In genomic region chr2:132758995-132759394, GRCh38 we compare ENCODE assay signal across 1 cellular context.
TF ChIP-seq lines count a peak whose summit lies in the region.

No MANE protein-coding gene starts in this region.

TF ChIP-seq in A549, 52 proteins besides CTCF, POLR2A, EP300 and RAD21 (continued from another document):
- TF ChIP-seq HMGXB4 (CRISPR knock-in tag; IDR thresholded peaks at IDR 0.05; ENCODE audit: borderline replicate concordance) (no peak), FOXS1 (CRISPR knock-in tag; IDR thresholded peaks at IDR 0.05) (no peak)
